Comparison of ENCODE assay signal across 7 cellular contexts in the genomic region with DNA sequence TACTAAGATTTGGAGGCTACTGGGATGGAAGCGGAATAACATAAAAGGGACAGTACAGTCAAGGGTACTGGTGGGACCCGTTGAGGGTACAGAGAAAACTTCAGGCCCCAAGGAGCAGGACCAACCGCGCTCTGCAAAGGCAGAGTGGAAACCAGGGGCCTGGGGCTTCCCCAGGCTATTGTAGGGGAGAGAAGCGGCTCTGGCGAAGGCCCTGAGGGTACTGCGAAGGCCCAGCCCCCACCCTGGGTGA. TPM values are rescaled to one million over a fixed set of nuclear protein-coding genes. Genes with fewer than 3 reads are reported as not detected.
DNase-seq lines count a peak whose midpoint lies in the region; ATAC-seq lines count a peak whose summit lies in the region.
"Had no signal": no experiment of that assay in that cellular context is flagged by ENCODE, and none has a peak within 500 bp of the region (broad histone marks: within the 10 kb centered on the region; RNA-seq: fewer than 3 reads in every experiment).

No MANE protein-coding gene starts in this region.

- ATAC-seq in GM21390 (IDR thresholded peaks at IDR 0.05; ENCODE audit: unreplicated experiment) = no peak

- DNase-seq in NT2/D1 (ENCODE audit: low read depth, low spot score) (no peak), NCI-H1436 treated with DMSO at 0.1 percent for 48 hours (lab: John Stamatoyannopoulos, UW) (no peak), NCI-H2227 (lab: John Stamatoyannopoulos, UW; ENCODE audit: unreplicated experiment) (no peak)
- DNase-seq: NCI-H146 had no signal

- H3K4me1 ChIP-seq in NT2/D1 (ENCODE audit: insufficient read depth, insufficient read length) (peaks cover 22% of the 10 kb centered on the region), ectodermal cell (ENCODE audit: control insufficient read depth, insufficient read depth, low read length) (peaks cover 19% of the 10 kb centered on the region), rectal smooth muscle tissue (ENCODE audit: control insufficient read depth, insufficient read depth, low read length) (peaks cover 18% of the 10 kb centered on the region)

- H3K36me3 ChIP-seq in NT2/D1 (ENCODE audit: insufficient read depth, insufficient read length, low read length) (peaks cover 55% of the 10 kb centered on the region), ectodermal cell (ENCODE audit: control insufficient read depth, insufficient read depth, low read length) (peaks cover 7% of the 10 kb centered on the region), rectal smooth muscle tissue (ENCODE audit: control insufficient read depth, insufficient read depth, low read length) (peaks cover 11% of the 10 kb centered on the region)

- H3K4me3 ChIP-seq in NT2/D1 (ENCODE audit: insufficient read length, low read depth) = peak overlapping the region; percentile 90
- peak overlapping the region; percentile 60 for H3K4me3 ChIP-seq in ectodermal cell (ENCODE audit: insufficient read depth, low read depth, low read length)
- H3K4me3 ChIP-seq in rectal smooth muscle tissue (ENCODE audit: low read length) = peak overlapping the region; percentile 72

- H3K27ac ChIP-seq in ectodermal cell (ENCODE audit: insufficient read depth, low read depth, low read length, poor library complexity, severe bottlenecking) (peak overlapping the region; percentile 31), rectal smooth muscle tissue (ENCODE audit: low read depth, low read length) (peak overlapping the region; percentile 99)

- H3K9me3 ChIP-seq in NT2/D1 (ENCODE audit: insufficient read depth, low read length) = no peaks in the 10 kb centered on the region
- no peaks in the 10 kb centered on the region for H3K9me3 ChIP-seq in ectodermal cell (ENCODE audit: control insufficient read depth, low read length)

- H3K9ac ChIP-seq in NT2/D1 (ENCODE audit: insufficient read length, low read depth) (peak overlapping the region; percentile 98), rectal smooth muscle tissue (ENCODE audit: low read length) (peak overlapping the region; percentile 85)

- WGBS in ectodermal cell, 2 experiments = 4% methylated on average over 7 of the region's 7 CpGs

- H3K27me3 ChIP-seq in NT2/D1 (ENCODE audit: insufficient read depth, insufficient read length) = no peaks in the 10 kb centered on the region
- H3K27me3 ChIP-seq in ectodermal cell (ENCODE audit: control insufficient read depth, insufficient read depth, low read length, poor library complexity, severe bottlenecking) = no peaks in the 10 kb centered on the region
- H3K27me3 ChIP-seq in rectal smooth muscle tissue (ENCODE audit: control insufficient read depth, insufficient read depth, low read length) = no peaks in the 10 kb centered on the region

RNA-seq across cellular contexts. Expression of a gene that starts 0.4 kb away (rescaled TPM):
- 609 TPM for polyA plus RNA-seq in ectodermal cell (2013, experiment 1 of 4)
- polyA plus RNA-seq in ectodermal cell (2013, experiment 2 of 4) = 478 TPM
- polyA plus RNA-seq in ectodermal cell (2013, experiment 3 of 4) = 425 TPM
- 480 TPM for polyA plus RNA-seq in ectodermal cell (2013, experiment 4 of 4)

RNA-seq across cellular contexts. Expression of a gene that starts 15.5 kb away (rescaled TPM):
- 0.76 TPM for polyA plus RNA-seq in ectodermal cell (2013, experiment 1 of 4)
- 0.84 TPM for polyA plus RNA-seq in ectodermal cell (2013, experiment 2 of 4)
- polyA plus RNA-seq in ectodermal cell (2013, experiment 3 of 4) = 0.53 TPM
- polyA plus RNA-seq in ectodermal cell (2013, experiment 4 of 4) = 0.69 TPM

RNA-seq across cellular contexts. Expression of a gene that starts 24.3 kb away (rescaled TPM):
- 21.8 TPM for polyA plus RNA-seq in ectodermal cell (2013, experiment 1 of 4)
- 18.0 TPM for polyA plus RNA-seq in ectodermal cell (2013, experiment 2 of 4)
- 18.9 TPM for polyA plus RNA-seq in ectodermal cell (2013, experiment 3 of 4)
- polyA plus RNA-seq in ectodermal cell (2013, experiment 4 of 4) = 20.5 TPM

RNA-seq across cellular contexts. Expression of a gene that starts 31.2 kb away (rescaled TPM):
- polyA plus RNA-seq in ectodermal cell (2013, experiment 1 of 4) = 14.5 TPM
- polyA plus RNA-seq in ectodermal cell (2013, experiment 2 of 4) = 12.9 TPM
- polyA plus RNA-seq in ectodermal cell (2013, experiment 3 of 4) = 16.5 TPM
- 16.4 TPM for polyA plus RNA-seq in ectodermal cell (2013, experiment 4 of 4)

RNA-seq across cellular contexts. Expression of a gene that starts 31.5 kb away (rescaled TPM):
- polyA plus RNA-seq in ectodermal cell (2013, experiment 1 of 4) = 6,931 TPM
- polyA plus RNA-seq in ectodermal cell (2013, experiment 2 of 4) = 5,776 TPM
- polyA plus RNA-seq in ectodermal cell (2013, experiment 3 of 4) = 12,572 TPM
- polyA plus RNA-seq in ectodermal cell (2013, experiment 4 of 4) = 8,224 TPM
